In genomic region chr4:4559596-4559995, GRCh38 we compare ENCODE assay signal across 25 cellular contexts. TPM values are rescaled to one million over a fixed set of nuclear protein-coding genes. Genes with fewer than 3 reads are reported as not detected.
DNase-seq lines count a peak whose midpoint lies in the region; ATAC-seq, FAIRE-seq and TF ChIP-seq lines count a peak whose summit lies in the region.
"Had no signal": no experiment of that assay in that cellular context is flagged by ENCODE, and none has a peak within 500 bp of the region (broad histone marks: within the 10 kb centered on the region; RNA-seq: fewer than 3 reads in every experiment).

No MANE protein-coding gene starts in this region.

- CTCF ChIA-PET in IMR-90 (lab: Yijun Ruan, JAX): interaction anchor here (1.6 kb wide), 1 partner anchor 16 kb away, joined by 5 read pairs; no protein-coding TSS in a partner anchor

- H2BK20ac ChIP-seq in IMR-90 (ENCODE audit: low read depth, low read length): no peak overlapping the region

- no peaks in the 10 kb centered on the region for H3K27me3 ChIP-seq in IMR-90 (ENCODE audit: control insufficient read depth, insufficient read depth, low read length)
- peaks cover 2% of the 10 kb centered on the region for H3K27me3 ChIP-seq in bronchial epithelial cell (ENCODE audit: control insufficient read depth, insufficient read depth, low read length)
- H3K27me3 ChIP-seq in osteoblast (ENCODE audit: insufficient read depth, low read length): peaks cover 8% of the 10 kb centered on the region
- H3K27me3 ChIP-seq in suprapubic skin: no peaks in the 10 kb centered on the region
- H3K27me3 ChIP-seq: MG63 had no signal

- no peak overlapping the region for H4K8ac ChIP-seq in IMR-90 (ENCODE audit: low read depth in 2 of 2, low read length in 2 of 2)

- BruUV-seq in IMR-90 (replicated peaks; lab: Mats Ljungman, UMichigan): no TSS peak

- POLR2A ChIA-PET in IMR-90 (lab: Charles Lee; ENCODE audit: unreplicated experiment): no interaction called here

- H2AK9ac ChIP-seq in IMR-90 (replicated peaks; ENCODE audit: low read depth, low read length, poor library complexity): no peak overlapping the region

- H3K9ac ChIP-seq in IMR-90 (ENCODE audit: low read depth, low read length): no peak overlapping the region

- H3K36me3 ChIP-seq in IMR-90 (ENCODE audit: control insufficient read depth, insufficient read depth, low read length) (no peaks in the 10 kb centered on the region), bronchial epithelial cell (ENCODE audit: control insufficient read depth, insufficient read depth, low read length) (no peaks in the 10 kb centered on the region), osteoblast (ENCODE audit: insufficient read depth, low read length) (no peaks in the 10 kb centered on the region), suprapubic skin (no peaks in the 10 kb centered on the region)
- H3K36me3 ChIP-seq: left ventricle myocardium inferior, MG63 had no signal

- H3K23ac ChIP-seq in IMR-90 (ENCODE audit: low read depth, low read length): no peak overlapping the region

- intact Hi-C loops in IMR-90 (cut with micrococcal nuclease): no loop called here

- H3K56ac ChIP-seq in IMR-90 (ENCODE audit: extremely low read depth, insufficient read depth, low read length): no peak overlapping the region

- H4K20me1 ChIP-seq in IMR-90 (ENCODE audit: insufficient read depth, low read length) (peaks cover 3% of the 10 kb centered on the region; the same call in 1 of the 2 replicates), osteoblast (ENCODE audit: insufficient read depth, low read length) (no peaks in the 10 kb centered on the region)

- no peak overlapping the region for H3K14ac ChIP-seq in IMR-90 (replicated peaks; ENCODE audit: low read depth, low read length)

- H2BK120ac ChIP-seq in IMR-90 (ENCODE audit: low read depth, low read length): peak overlapping the region; percentile 3; the same call in 1 of the 2 replicates

- dilution Hi-C loops in IMR-90 (cut with HindIII; ENCODE audit: low sequenced_read_pairs, unreplicated experiment): no loop called here

- in situ Hi-C loops in IMR-90 (cut with MboI; ENCODE audit: low sequenced_read_pairs) (no loop called here), KBM-7 (cut with MboI; ENCODE audit: low pct_unique_long_range_greater_than_20kb, low sequenced_read_pairs) (no loop called here)

- no peak for TF ChIP-seq EP300 in suprapubic skin (IDR thresholded peaks at IDR 0.05)

- no peak for TF ChIP-seq POLR2A in IMR-90 (IDR thresholded peaks at IDR 0.05; ENCODE audit: low read depth, low read length)
- no peak for TF ChIP-seq POLR2A in suprapubic skin (IDR thresholded peaks at IDR 0.05)

- FAIRE-seq in bronchial epithelial cell (lab: Jason Lieb, UNC): no peak
- FAIRE-seq: endothelial cell of umbilical vein, H1 had no signal

- ATAC-seq in IMR-90 (ENCODE audit: low read depth): peak; percentile 46
- ATAC-seq: mucosa of descending colon, psoas muscle had no signal

- H2BK5ac ChIP-seq in IMR-90 (ENCODE audit: low read depth, low read length, poor library complexity, severe bottlenecking): no peak overlapping the region

- no peak overlapping the region for H3K27ac ChIP-seq in IMR-90 (ENCODE audit: insufficient read depth, low read length)
- no peak overlapping the region for H3K27ac ChIP-seq in osteoblast (ENCODE audit: low read depth, low read length)
- H3K27ac ChIP-seq in suprapubic skin: no peak overlapping the region
- H3K27ac ChIP-seq: HL-60, left ventricle myocardium inferior, psoas muscle had no signal

- no peaks in the 10 kb centered on the region for H3K79me2 ChIP-seq in osteoblast (ENCODE audit: insufficient read depth, low read length)

- no peak overlapping the region for H2AK5ac ChIP-seq in IMR-90 (ENCODE audit: low read depth, low read length)

- TF ChIP-seq CTCF in IMR-90 (conservative IDR thresholded peaks at IDR 0.05; ENCODE audit: low read depth, low read length) (no peak), bronchial epithelial cell (IDR thresholded peaks at IDR 0.05; ENCODE audit: insufficient read depth, low read length, severe bottlenecking) (no peak), osteoblast (IDR thresholded peaks at IDR 0.05; ENCODE audit: extremely low read depth, low read depth, low read length) (no peak), suprapubic skin (IDR thresholded peaks at IDR 0.05) (no peak)

- no peak for TF ChIP-seq RAD21 in IMR-90 (IDR thresholded peaks at IDR 0.05; ENCODE audit: low read length)

- H3K4ac ChIP-seq in IMR-90 (ENCODE audit: low read depth, low read length): no peak overlapping the region

- no peaks in the 10 kb centered on the region for H3K79me1 ChIP-seq in IMR-90 (ENCODE audit: low read depth in 1 of 2, low read length in 2 of 2)

- H3K4me2 ChIP-seq in IMR-90 (ENCODE audit: low read depth, low read length) (no peak overlapping the region), osteoblast (ENCODE audit: insufficient read depth, low read length) (no peak overlapping the region)

- H3K9me3 ChIP-seq in IMR-90 (ENCODE audit: control insufficient read depth, insufficient read depth, low read length) (no peaks in the 10 kb centered on the region), osteoblast (ENCODE audit: low read depth, low read length) (no peaks in the 10 kb centered on the region), suprapubic skin (no peaks in the 10 kb centered on the region)
- H3K9me3 ChIP-seq: left ventricle myocardium inferior, MG63, mucosa of descending colon, psoas muscle had no signal

- peak; percentile 10 for DNase-seq in Daoy (ENCODE audit: low read depth)
- peak; percentile 45 for DNase-seq in IMR-90
- peak; percentile 74 for DNase-seq in bronchial epithelial cell (ENCODE audit: low read depth)
- DNase-seq in osteoblast (ENCODE audit: insufficient read length, low spot score, missing footprints): peak; percentile 41
- DNase-seq in COLO829 (ENCODE audit: low spot score): no peak
- DNase-seq in KBM-7: no peak
- no peak for DNase-seq in suprapubic skin (ENCODE audit: low spot score in 2 of 2)
- DNase-seq: activated CD4-positive, alpha-beta T cell treated with anti-CD3 and anti-CD28 coated beads for 48 hours; activated gamma-delta T cell; amniotic stem cell; caudate nucleus; DMS79 treated with DMSO at 0.1 percent for 48 hours; foreskin fibroblast; immature natural killer cell; left ventricle myocardium inferior; MG63; mucosa of descending colon; NCI-H1436 treated with DMSO at 0.1 percent for 48 hours; NCI-H2171; NCI-H526; psoas muscle; stimulated activated CD4-positive, alpha-beta T cell treated with anti-CD3 and anti-CD28 coated beads, Interleukin-1b, Interleukin-23, amount 100 ng/mL, for 48 hours had no signal

- no peak overlapping the region for H2BK15ac ChIP-seq in IMR-90 (ENCODE audit: low read depth, low read length)

- no peak overlapping the region; the same call in 1 of the 2 replicates for H4K91ac ChIP-seq in IMR-90 (ENCODE audit: insufficient read depth, low read depth, low read length)

- no peak overlapping the region for H4K5ac ChIP-seq in IMR-90 (ENCODE audit: low read depth, low read length)

- no peak overlapping the region for H2AFZ ChIP-seq in IMR-90 (replicated peaks; ENCODE audit: low read length, poor library complexity)
- no peak overlapping the region for H2AFZ ChIP-seq in osteoblast (ENCODE audit: low read length)

- WGBS in IMR-90 (ENCODE audit: extremely low coverage in 2 of 2, insufficient read length in 1 of 2), 2 experiments: no CpG with 5 or more reads among the region's 6 CpGs
- 65% methylated on average over 6 of the region's 6 CpGs for WGBS in suprapubic skin

- H3K9me1 ChIP-seq in IMR-90 (ENCODE audit: insufficient read depth, low read length): peaks cover 7% of the 10 kb centered on the region

- H3K4me1 ChIP-seq in IMR-90 (ENCODE audit: control insufficient read depth, insufficient read depth, low read length) (peaks cover 13% of the 10 kb centered on the region), osteoblast (ENCODE audit: insufficient read depth, low read length) (peaks cover 24% of the 10 kb centered on the region), suprapubic skin (no peaks in the 10 kb centered on the region)
- H3K4me1 ChIP-seq: left ventricle myocardium inferior, psoas muscle had no signal

- H3K4me3 ChIP-seq in IMR-90 (ENCODE audit: insufficient read depth, low read depth, low read length) (no peak overlapping the region), bronchial epithelial cell (ENCODE audit: low read depth, low read length) (no peak overlapping the region), osteoblast (ENCODE audit: insufficient read depth, low read length) (no peak overlapping the region), suprapubic skin (no peak overlapping the region)
- H3K4me3 ChIP-seq: left ventricle myocardium inferior, MG63, mucosa of descending colon, psoas muscle had no signal

- no peak overlapping the region for H3K18ac ChIP-seq in IMR-90 (ENCODE audit: low read depth, low read length)

TF ChIP-seq in IMR-90, 13 proteins besides CTCF, POLR2A, EP300 and RAD21:
- TF ChIP-seq CHD1 (IDR thresholded peaks at IDR 0.05; ENCODE audit: low read depth, low read length) (no peak), BHLHE40 (IDR thresholded peaks at IDR 0.05; ENCODE audit: low read depth, low read length) (peak; percentile 58)

RNA-seq across cellular contexts. Expression of gene STX18, which starts 17.7 kb away (rescaled TPM):
- total RNA-seq in Daoy (2014; rRNA removed; shearing (Covaris generic)): 36.9 and 48.1 TPM in 2 replicates
- total RNA-seq in IMR-90 (2012; rRNA removed) (20.1 and 26.9 TPM in 2 replicates), bronchial epithelial cell (17.4 and 21.6 TPM in 2 replicates), osteoblast (23.9 and 26.2 TPM in 2 replicates), suprapubic skin (10 to 100 TPM; 16.1 to 41.9 (median 20.5) TPM)
- polyA plus RNA-seq in IMR-90 (2012; rRNA removed): 20.2 and 23.4 TPM in 2 replicates
- 28.5 and 38.9 TPM in 2 replicates for polyA plus RNA-seq in IMR-90 (2012; cell fraction: cytosol; rRNA removed)
- polyA plus RNA-seq in IMR-90 (2012; cell fraction: nucleus; rRNA removed; ENCODE audit: low replicate concordance): 32.2 and 66.6 TPM in 2 replicates

Comparison
In these comparisons a context has a peak if more than half of its experiments do, and no peak if none do; other contexts are left out.
1. DNase-seq: peak in Daoy (single experiment), IMR-90 (single experiment), bronchial epithelial cell (single experiment) and osteoblast (single experiment); none in COLO829 (single experiment), KBM-7 (single experiment) and suprapubic skin (0 of 2).